ENCODE assay signal across 1 cellular context in genomic region chr2:176072951-176073904, GRCh38.
A peak's percentile ranks its signal among the peaks of the same experiment; 100 is the strongest.
TF ChIP-seq lines count a peak whose summit lies in the region.

No MANE protein-coding gene starts in this region.

TF ChIP-seq in H1, 55 proteins besides CTCF, POLR2A, EP300 and RAD21:
- TF ChIP-seq CTBP2 (IDR thresholded peaks at IDR 0.05; ENCODE audit: borderline replicate concordance, insufficient read depth, insufficient read length, low read length) (no peak), TBP (IDR thresholded peaks at IDR 0.05; ENCODE audit: low read depth, low read length) (peak; percentile 92), GTF2F1 (IDR thresholded peaks at IDR 0.05; ENCODE audit: borderline replicate concordance, low read depth, low read length) (no peak), HDAC2 (IDR thresholded peaks at IDR 0.05; ENCODE audit: borderline replicate concordance in 1 of 2, low read depth in 2 of 2, low read length in 2 of 2) (no peak), SUZ12 (IDR thresholded peaks at IDR 0.05; ENCODE audit: low read length) (peak; percentile 82), FOSL1 (IDR thresholded peaks at IDR 0.05; ENCODE audit: insufficient read depth, low read depth, low read length) (no peak), TEAD4 (IDR thresholded peaks at IDR 0.05; ENCODE audit: low read depth, low read length) (no peak), NRF1 (IDR thresholded peaks at IDR 0.05; ENCODE audit: low read depth, low read length) (no peak), RBBP5 (IDR thresholded peaks at IDR 0.05; ENCODE audit: borderline replicate concordance, low read depth, low read length) (no peak), SP1 (IDR thresholded peaks at IDR 0.05; ENCODE audit: low read depth, low read length) (no peak), USF2 (IDR thresholded peaks at IDR 0.05; ENCODE audit: low read length) (no peak), ATF3 (IDR thresholded peaks at IDR 0.05; ENCODE audit: insufficient read depth, low read depth, low read length) (no peak), MAFK (IDR thresholded peaks at IDR 0.05; ENCODE audit: low read depth, low read length) (no peak), SAP30 (IDR thresholded peaks at IDR 0.05; ENCODE audit: insufficient read depth, insufficient replicate concordance, low read length) (no peak), SP4 (IDR thresholded peaks at IDR 0.05; ENCODE audit: low read length) (no peak), CBX5 (IDR thresholded peaks at IDR 0.05; ENCODE audit: low read depth, low read length) (no peak), BRCA1 (IDR thresholded peaks at IDR 0.05; ENCODE audit: low read depth, low read length) (no peak), KDM5A (IDR thresholded peaks at IDR 0.05; ENCODE audit: low read length) (no peak), CREB1 (IDR thresholded peaks at IDR 0.05) (no peak), POU5F1 (IDR thresholded peaks at IDR 0.05; ENCODE audit: low read depth, low read length) (no peak), ZNF274 (IDR thresholded peaks at IDR 0.05; ENCODE audit: borderline replicate concordance, extremely low read depth, low read length) (no peak), MAX (IDR thresholded peaks at IDR 0.05) (no peak), JUND (IDR thresholded peaks at IDR 0.05; ENCODE audit: low read length) (no peak), ATF2 (IDR thresholded peaks at IDR 0.05; ENCODE audit: low read length) (no peak), JUN (IDR thresholded peaks at IDR 0.05; ENCODE audit: low read depth, low read length) (no peak), CHD7 (IDR thresholded peaks at IDR 0.05; ENCODE audit: insufficient replicate concordance, low read length) (no peak), RNF2 (IDR thresholded peaks at IDR 0.05; ENCODE audit: borderline replicate concordance, low read depth, low read length, missing control alignments, poor library complexity, severe bottlenecking) (peak; percentile 67), CEBPB (IDR thresholded peaks at IDR 0.05; ENCODE audit: low read depth, low read length) (no peak), HDAC6 (IDR thresholded peaks at IDR 0.05; ENCODE audit: low read depth, low read length) (no peak), EZH2 (IDR thresholded peaks at IDR 0.05; ENCODE audit: low read depth, low read length, severe bottlenecking) (peak; percentile 82), RFX5 (IDR thresholded peaks at IDR 0.05; ENCODE audit: borderline replicate concordance, low read depth, low read length) (no peak), E2F6 (IDR thresholded peaks at IDR 0.05) (no peak), EGR1 (IDR thresholded peaks at IDR 0.05; ENCODE audit: borderline replicate concordance, low read depth, low read length) (no peak), YY1 (IDR thresholded peaks at IDR 0.05; ENCODE audit: low read depth, low read length) (no peak), SRF (IDR thresholded peaks at IDR 0.05; ENCODE audit: low read depth, low read length) (no peak), PHF8 (conservative IDR thresholded peaks at IDR 0.05; ENCODE audit: low read depth, low read length) (no peak), BACH1 (IDR thresholded peaks at IDR 0.05; ENCODE audit: low read length) (no peak), POLR2AphosphoS5 (IDR thresholded peaks at IDR 0.05; ENCODE audit: low read depth, low read length) (no peak), TCF12 (IDR thresholded peaks at IDR 0.05; ENCODE audit: low read depth, low read length) (no peak), SP2 (IDR thresholded peaks at IDR 0.05; ENCODE audit: low read length) (no peak), SIRT6 (IDR thresholded peaks at IDR 0.05; ENCODE audit: low read length) (no peak), CHD2 (IDR thresholded peaks at IDR 0.05; ENCODE audit: low read length) (no peak), CBX8 (IDR thresholded peaks at IDR 0.05; ENCODE audit: borderline replicate concordance, low read depth, low read length) (peak; percentile 27; the same call in 1 of the 2 replicates), KDM4A (IDR thresholded peaks at IDR 0.05; ENCODE audit: low read depth, low read length, severe bottlenecking) (no peak)
